In the genomic region with DNA sequence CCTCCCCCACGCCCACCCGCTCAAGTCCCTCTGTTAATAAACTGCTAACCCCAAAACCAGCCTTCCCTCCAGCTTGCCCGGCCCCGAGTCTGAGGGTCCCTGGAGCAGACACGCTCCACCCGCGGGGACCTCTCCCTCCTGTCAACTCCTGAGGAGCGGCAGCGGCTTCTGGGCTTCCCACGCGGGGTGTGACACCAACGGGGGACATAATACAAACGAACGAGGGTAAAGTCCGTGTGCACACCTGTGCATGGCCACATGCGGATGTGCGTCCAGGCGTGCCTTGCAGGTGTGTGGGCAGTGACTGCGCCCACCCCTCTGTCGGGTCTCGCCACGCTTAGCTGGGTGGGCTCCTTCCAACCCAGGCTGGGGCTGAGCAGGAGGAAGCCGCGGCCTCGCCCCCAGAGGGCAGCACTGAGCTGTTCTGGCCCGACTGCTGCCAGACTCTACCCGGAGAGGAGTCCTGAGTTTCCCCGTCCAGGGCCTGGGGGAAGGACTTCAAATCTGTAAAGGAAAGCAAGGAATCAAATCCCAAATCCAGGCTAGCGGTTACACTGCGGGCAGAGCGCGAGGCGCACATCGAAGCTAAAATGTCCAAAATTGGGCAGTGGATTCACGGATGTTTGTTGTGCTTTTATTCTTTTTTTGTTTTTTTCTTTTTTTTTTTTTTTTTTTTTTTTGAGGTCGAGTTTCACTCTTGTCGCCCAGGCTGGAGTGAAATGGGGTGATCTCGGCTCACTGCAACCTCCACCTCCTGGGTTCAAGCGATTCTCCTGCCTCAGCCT, we compare ENCODE assay signal across 8 cellular contexts. TPM values are rescaled to one million over a fixed set of nuclear protein-coding genes. Genes with fewer than 3 reads are reported as not detected.
A peak's percentile ranks its signal among the peaks of the same experiment; 100 is the strongest.
DNase-seq lines count a peak whose midpoint lies in the region; ATAC-seq and TF ChIP-seq lines count a peak whose summit lies in the region.

No MANE protein-coding gene starts in this region.

- peak overlapping the region; percentile 99 for H3K27ac ChIP-seq in suprapubic skin

- peak; percentile 69 for DNase-seq in 8988T
- peak; percentile 87 for DNase-seq in NAMALWA (ENCODE audit: low spot score)
- DNase-seq in SKM-1 (lab: John Stamatoyannopoulos, UW; ENCODE audit: unreplicated experiment), result peak; percentile 6
- DNase-seq in glutamatergic neuron, result peak; percentile 94
- DNase-seq in osteocyte (ENCODE audit: extremely low spot score, unreplicated experiment), result peak; percentile 96
- DNase-seq in suprapubic skin (ENCODE audit: low spot score in 2 of 2), result peak; percentile 92 to 93

- H3K4me1 ChIP-seq in suprapubic skin, result peaks cover 69% of the 10 kb centered on the region

- no peaks in the 10 kb centered on the region for H3K36me3 ChIP-seq in suprapubic skin

- peaks cover 1% of the 10 kb centered on the region for H3K27me3 Mint-ChIP-seq in activated naive CD4-positive, alpha-beta T cell treated with anti-CD3 and anti-CD28 coated beads, Interleukin-2, amount 50 U/mL, for 24 hours
- H3K27me3 Mint-ChIP-seq in glutamatergic neuron (ENCODE audit: unreplicated experiment) (peaks cover 5% of the 10 kb centered on the region), osteocyte (ENCODE audit: unreplicated experiment) (no peaks in the 10 kb centered on the region)

- H3K27ac Mint-ChIP-seq in activated naive CD4-positive, alpha-beta T cell treated with anti-CD3 and anti-CD28 coated beads, Interleukin-2, amount 50 U/mL, for 24 hours, result peak overlapping the region; percentile 59
- no peak overlapping the region for H3K27ac Mint-ChIP-seq in glutamatergic neuron (ENCODE audit: unreplicated experiment)
- peak overlapping the region; percentile 82 for H3K27ac Mint-ChIP-seq in osteocyte (ENCODE audit: unreplicated experiment)

- peaks cover 10% of the 10 kb centered on the region for H3K4me1 Mint-ChIP-seq in activated naive CD4-positive, alpha-beta T cell treated with anti-CD3 and anti-CD28 coated beads, Interleukin-2, amount 50 U/mL, for 24 hours
- H3K4me1 Mint-ChIP-seq in glutamatergic neuron (ENCODE audit: low read depth, unreplicated experiment) (no peaks in the 10 kb centered on the region), osteocyte (ENCODE audit: unreplicated experiment) (peaks cover 21% of the 10 kb centered on the region)

- H3K36me3 Mint-ChIP-seq in activated naive CD4-positive, alpha-beta T cell treated with anti-CD3 and anti-CD28 coated beads, Interleukin-2, amount 50 U/mL, for 24 hours, result no peaks in the 10 kb centered on the region
- H3K36me3 Mint-ChIP-seq in glutamatergic neuron (ENCODE audit: unreplicated experiment) (no peaks in the 10 kb centered on the region), osteocyte (ENCODE audit: unreplicated experiment) (no peaks in the 10 kb centered on the region)

- peak; percentile 68 for ATAC-seq in GM19023 (IDR thresholded peaks at IDR 0.05; ENCODE audit: unreplicated experiment)

- H3K4me3 Mint-ChIP-seq in activated naive CD4-positive, alpha-beta T cell treated with anti-CD3 and anti-CD28 coated beads, Interleukin-2, amount 50 U/mL, for 24 hours, result peak overlapping the region; percentile 76
- H3K4me3 Mint-ChIP-seq in glutamatergic neuron (ENCODE audit: unreplicated experiment) (peak overlapping the region; percentile 82), osteocyte (ENCODE audit: unreplicated experiment) (peak overlapping the region; percentile 60)

- H3K27me3 ChIP-seq in suprapubic skin, result no peaks in the 10 kb centered on the region

- H3K9me3 Mint-ChIP-seq in activated naive CD4-positive, alpha-beta T cell treated with anti-CD3 and anti-CD28 coated beads, Interleukin-2, amount 50 U/mL, for 24 hours, result no peaks in the 10 kb centered on the region
- H3K9me3 Mint-ChIP-seq in glutamatergic neuron (ENCODE audit: unreplicated experiment) (no peaks in the 10 kb centered on the region), osteocyte (ENCODE audit: unreplicated experiment) (no peaks in the 10 kb centered on the region)

- TF ChIP-seq POLR2A in suprapubic skin (IDR thresholded peaks at IDR 0.05), result no peak

- H3K9me3 ChIP-seq in suprapubic skin, result no peaks in the 10 kb centered on the region

- H3K4me3 ChIP-seq in suprapubic skin, result peak overlapping the region; percentile 45

- TF ChIP-seq EP300 in suprapubic skin (IDR thresholded peaks at IDR 0.05), result no peak

- 5% methylated on average over 39 of the region's 39 CpGs for WGBS in suprapubic skin

- TF ChIP-seq CTCF in glutamatergic neuron (IDR thresholded peaks at IDR 0.05; ENCODE audit: partially characterized antibody, unreplicated experiment) (peak; percentile 70), osteocyte (IDR thresholded peaks at IDR 0.05) (peak; percentile 94), suprapubic skin (IDR thresholded peaks at IDR 0.05) (peak; percentile 93 to 94)

RNA-seq across cellular contexts. Expression of a gene that starts 24.2 kb away (rescaled TPM):
- total RNA-seq in glutamatergic neuron (ENCODE audit: unreplicated experiment), result not detected
- 40.5 and 43.2 TPM in 2 replicates for total RNA-seq in osteocyte
- 1,000 to 10,000 TPM in 2 of 4 donors, 100 to 1,000 TPM in 2; 434 to 2,751 (median 1,314) TPM for total RNA-seq in suprapubic skin

RNA-seq across cellular contexts. Expression of a gene that starts 36.0 kb away (rescaled TPM):
- total RNA-seq in glutamatergic neuron (ENCODE audit: unreplicated experiment) (not detected), osteocyte (1.3 and 1.4 TPM in 2 replicates), suprapubic skin (100 to 1,000 TPM in 3 of 4 donors, 10 to 100 TPM in 1; 65.7 to 772 (median 341) TPM)

RNA-seq across cellular contexts. Expression of a gene that starts 40.1 kb away (rescaled TPM):
- total RNA-seq in glutamatergic neuron (ENCODE audit: unreplicated experiment), result 1,088 TPM
- 1,019 and 1,057 TPM in 2 replicates for total RNA-seq in osteocyte
- 100 to 1,000 TPM; 238 to 471 (median 430) TPM for total RNA-seq in suprapubic skin

Comparison
In these comparisons a context has a peak if more than half of its experiments do, and no peak if none do; other contexts are left out.
1. Peak in every context shown above with its lines: DNase-seq, ATAC-seq, H3K4me3 ChIP-seq and H3K27ac ChIP-seq.
2. DNase-seq: peak in every context shown above with its lines; median percentile 96 in osteocyte; 94 in glutamatergic neuron; 92 in suprapubic skin; 87 in NAMALWA; 69 in 8988T; 6 in SKM-1.
3. RNA of a gene that starts 24.2 kb away (total RNA-seq): 434 to 2,751 TPM in suprapubic skin and 40.5 to 43.2 TPM in osteocyte; not detected in glutamatergic neuron (single experiment); every median in the first group is over 10 times any median in the second.
4. RNA of a gene that starts 36.0 kb away (total RNA-seq): 65.7 to 772 TPM in suprapubic skin; 1.3 to 1.4 TPM in osteocyte and not detected in glutamatergic neuron (single experiment); every median in the first group is over 10 times any median in the second.